ENCODE assay signal across 18 cellular contexts in genomic region chr16:8806272-8806983, GRCh38. TPM values are rescaled to one million over a fixed set of nuclear protein-coding genes. Genes with fewer than 3 reads are reported as not detected.
DNase-seq lines count a peak whose midpoint lies in the region; ATAC-seq and TF ChIP-seq lines count a peak whose summit lies in the region.
"Had no signal": no experiment of that assay in that cellular context is flagged by ENCODE, and none has a peak within 500 bp of the region (broad histone marks: within the 10 kb centered on the region; RNA-seq: fewer than 3 reads in every experiment).

No MANE protein-coding gene starts in this region.

- intact Hi-C loops in body of pancreas (cut with DNase I) (loop anchor here (10.0 kb wide), 1 partner anchor 48 kb away; no protein-coding TSS in a partner anchor), left ventricle myocardium inferior (cut with micrococcal nuclease) (no loop called here)

- WGBS in body of pancreas, 2 donors: 66 to 77% methylated on average over 13 of the region's 13 CpGs

- H3K9ac ChIP-seq in BLaER1 (peak overlapping the region; percentile 19; the same call in 1 of the 2 replicates), SK-N-MC (ENCODE audit: insufficient read length) (peak overlapping the region; percentile 30)

- peaks cover 100% of the 10 kb centered on the region for H3K36me3 ChIP-seq in BLaER1
- H3K36me3 ChIP-seq in SK-N-MC (ENCODE audit: insufficient read depth, low read length): peaks cover 85% of the 10 kb centered on the region
- peaks cover 5 to 49% of the 10 kb centered on the region in 2 donors for H3K36me3 ChIP-seq in body of pancreas (replicated peaks in 1 of 2; ENCODE audit: insufficient read depth in 1 of 2, low read depth in 2 of 2)
- peaks cover 99% of the 10 kb centered on the region for H3K36me3 ChIP-seq in left ventricle myocardium inferior

- H3K9me3 ChIP-seq in BLaER1: no peaks in the 10 kb centered on the region
- no peaks in the 10 kb centered on the region for H3K9me3 ChIP-seq in SK-N-MC (ENCODE audit: low read depth, low read length)
- H3K9me3 ChIP-seq in body of pancreas: no peaks in the 10 kb centered on the region
- no peaks in the 10 kb centered on the region for H3K9me3 ChIP-seq in left ventricle myocardium inferior (replicated peaks)
- H3K9me3 ChIP-seq: Caco-2, SJCRH30 had no signal

- H3K4me3 ChIP-seq in BLaER1 (no peak overlapping the region), SK-N-MC (no peak overlapping the region), body of pancreas (no peak overlapping the region), left ventricle myocardium inferior (no peak overlapping the region)
- H3K4me3 ChIP-seq: SJCRH30 had no signal

- TF ChIP-seq POLR2A in body of pancreas (IDR thresholded peaks at IDR 0.05): no peak

- H4K20me1 ChIP-seq in BLaER1: peaks cover 87% of the 10 kb centered on the region

- H3K4me2 ChIP-seq in BLaER1: no peak overlapping the region

- H3K27ac ChIP-seq in BLaER1 (no peak overlapping the region), SK-N-MC (peak overlapping the region; percentile 65), body of pancreas (peak overlapping the region in 1 of 4 donors; percentile 62), layer of hippocampus (ENCODE audit: low read depth, low read length) (peak overlapping the region; percentile 16), left ventricle myocardium inferior (replicated peaks) (no peak overlapping the region)
- H3K27ac ChIP-seq: SJCRH30 had no signal

- ATAC-seq in body of pancreas: peak; percentile 24
- no peak for ATAC-seq in GM18870 (IDR thresholded peaks at IDR 0.05; ENCODE audit: unreplicated experiment)
- no peak for ATAC-seq in stimulated activated naive CD8-positive, alpha-beta T cell treated with anti-CD3 and anti-CD28 coated beads, Interleukin-15, Interleukin-2, amounts not matched to agents 100 U/mL and 50 U/mL, for 24 hours

- H3K27me3 ChIP-seq in BLaER1 (no peaks in the 10 kb centered on the region), body of pancreas (no peaks in the 10 kb centered on the region), layer of hippocampus (ENCODE audit: control insufficient read depth, insufficient read depth, low read length) (no peaks in the 10 kb centered on the region), left ventricle myocardium inferior (ENCODE audit: low read depth) (no peaks in the 10 kb centered on the region)
- H3K27me3 ChIP-seq: SJCRH30 had no signal

- DNase-seq in SK-N-MC (ENCODE audit: low read depth, low spot score) (no peak), body of pancreas (no peak), iPS-NIHi7 (ENCODE audit: extremely low spot score) (no peak), left ventricle myocardium inferior (no peak)
- DNase-seq in stimulated activated naive CD8-positive, alpha-beta T cell treated with anti-CD3 and anti-CD28 coated beads, Interleukin-15, Interleukin-2, amounts not matched to agents 100 U/mL and 50 U/mL, for 24 hours: no peak
- DNase-seq: AML-193; Caco-2; CD4-positive, CD25-positive, alpha-beta regulatory T cell; DMS153; KG1; NCI-H1417 treated with DMSO at 0.1 percent for 48 hours; NCI-H2029; NCI-H2171; NCI-H446; SJCRH30 had no signal

- H3K4me1 ChIP-seq in BLaER1 (no peaks in the 10 kb centered on the region), body of pancreas (peaks cover 27% of the 10 kb centered on the region), left ventricle myocardium inferior (no peaks in the 10 kb centered on the region)
- H3K4me1 ChIP-seq: Caco-2, SJCRH30 had no signal

- no peak for TF ChIP-seq CTCF in body of pancreas (IDR thresholded peaks at IDR 0.05)
- TF ChIP-seq CTCF in left ventricle myocardium inferior (IDR thresholded peaks at IDR 0.05; ENCODE audit: borderline replicate concordance): no peak

RNA-seq across cellular contexts. Expression of gene PMM2, which starts 8.8 kb away (rescaled TPM):
- total RNA-seq in body of pancreas: 100 to 1,000 TPM in 1 of 2 donors, 10 to 100 TPM in 1; 34.8 to 127 TPM
- total RNA-seq in left ventricle myocardium inferior: 13.7 TPM

RNA-seq across cellular contexts. Expression of gene TMEM186, which starts 9.0 kb away (rescaled TPM):
- total RNA-seq in body of pancreas: 1 to 10 TPM in 1 of 2 donors, under 1 TPM in 1; 0.99 to 3.6 TPM
- total RNA-seq in left ventricle myocardium inferior: 16.4 TPM

Comparison
In these comparisons a context has a peak if more than half of its experiments do, and no peak if none do; other contexts are left out.
1. H3K27ac ChIP-seq: peak in SK-N-MC (single experiment) and layer of hippocampus (single experiment); none in BLaER1 (single experiment) and left ventricle myocardium inferior (single experiment).